In the genomic region with DNA sequence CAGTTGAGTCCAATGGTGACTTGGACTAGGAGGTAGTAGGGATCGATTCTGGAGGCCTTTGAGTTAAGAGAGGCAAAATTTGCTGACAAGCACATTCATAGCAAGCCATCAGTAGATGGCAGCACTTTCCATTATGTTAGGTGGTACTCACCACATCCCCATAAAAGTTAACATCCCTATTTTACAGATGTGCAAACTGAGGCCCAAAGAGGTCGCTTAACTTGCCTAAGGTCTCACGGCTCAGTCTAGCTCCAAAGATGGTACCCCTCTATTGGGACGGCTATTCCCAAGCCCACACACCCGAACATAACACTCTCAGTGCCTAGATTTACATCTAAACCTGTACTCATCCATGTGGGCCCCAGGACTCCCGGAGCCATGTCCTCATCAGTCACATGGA, we compare ENCODE assay signal across 8 cellular contexts. TPM values are rescaled to one million over a fixed set of nuclear protein-coding genes. Genes with fewer than 3 reads are reported as not detected.
DNase-seq lines count a peak whose midpoint lies in the region; ATAC-seq and TF ChIP-seq lines count a peak whose summit lies in the region.

No MANE protein-coding gene starts in this region.

- POLR2A ChIA-PET in HCT116 (lab: Charles Lee): no interaction called here

- no peaks in the 10 kb centered on the region for H3K27me3 Mint-ChIP-seq in Calu3 (ENCODE audit: unreplicated experiment)

- TF ChIP-seq RAD21 in HCT116 (IDR thresholded peaks at IDR 0.05; ENCODE audit: low read depth) (no peak; the same call in none of the 2 replicates), liver (IDR thresholded peaks at IDR 0.05) (peak; percentile 33 to 46)

- WGBS in liver: 77% methylated on average over 6 of the region's 6 CpGs
- 78 to 80% methylated on average over 6 of the region's 6 CpGs for WGBS in upper lobe of left lung, 2 donors
- 80 to 86% (median 82%) methylated on average over 6 of the region's 6 CpGs for WGBS in stomach, 5 donors

- no peaks in the 10 kb centered on the region for H3K9me2 ChIP-seq in HCT116 (ENCODE audit: insufficient read depth)

- H3K27ac ChIP-seq in HCT116 (ENCODE audit: low read depth, low read length) (no peak overlapping the region), liver (ENCODE audit: low read depth in 1 of 2, low read length in 2 of 2) (no peak overlapping the region), upper lobe of left lung (no peak overlapping the region), stomach (peak overlapping the region in 1 of 5 donors; percentile 26)

- no peak for TF ChIP-seq POLR2A in HCT116 (IDR thresholded peaks at IDR 0.05; ENCODE audit: borderline replicate concordance, extremely low read depth, insufficient read depth, insufficient read length)
- no peak for TF ChIP-seq POLR2A in upper lobe of left lung (IDR thresholded peaks at IDR 0.05)
- no peak for TF ChIP-seq POLR2A in stomach (IDR thresholded peaks at IDR 0.05)

- no peaks in the 10 kb centered on the region for H4K20me1 ChIP-seq in HCT116 (ENCODE audit: insufficient read depth)

- peak; percentile 47 for DNase-seq in Calu3
- DNase-seq in HCT116 (ENCODE audit: low read depth, low spot score): no peak
- DNase-seq in upper lobe of left lung: no peak
- no peak for DNase-seq in 8988T
- DNase-seq in stomach: no peak
- no peak for DNase-seq in left lobe of liver (ENCODE audit: low spot score)

- ATAC-seq in HCT116 (no peak), upper lobe of left lung (ENCODE audit: low FRiP score in 2 of 2) (no peak), left lobe of liver (no peak)

- H3K27me3 ChIP-seq in HCT116 (ENCODE audit: insufficient read depth, low read length) (no peaks in the 10 kb centered on the region), liver (ENCODE audit: control insufficient read depth in 4 of 4, insufficient read depth in 4 of 4, low read length in 3 of 4) (no peaks in the 10 kb centered on the region), upper lobe of left lung (no peaks in the 10 kb centered on the region), stomach (no peaks in the 10 kb centered on the region)

- BruUV-seq in Calu3 (replicated peaks; lab: Mats Ljungman, UMichigan) (no TSS peak), HCT116 (replicated peaks; lab: Mats Ljungman, UMichigan) (no TSS peak)

- H3K4me1 Mint-ChIP-seq in Calu3 (ENCODE audit: low read depth, unreplicated experiment): peaks cover 63% of the 10 kb centered on the region

- H3K27ac Mint-ChIP-seq in Calu3 (ENCODE audit: unreplicated experiment): peak overlapping the region; percentile 27

- H3K9ac ChIP-seq in HCT116 (ENCODE audit: low read length) (no peak overlapping the region), liver (ENCODE audit: low read depth in 1 of 2, low read length in 2 of 2) (no peak overlapping the region)

- peaks cover 61% of the 10 kb centered on the region for H3K36me3 Mint-ChIP-seq in Calu3 (ENCODE audit: insufficient read depth, unreplicated experiment)

- H3K36me3 ChIP-seq in HCT116 (ENCODE audit: control insufficient read depth in 1 of 2, insufficient read depth in 2 of 2, low read length in 2 of 2) (no peaks in the 10 kb centered on the region), liver (ENCODE audit: control insufficient read depth in 4 of 4, insufficient read depth in 3 of 4, low read depth in 1 of 4, low read length in 3 of 4) (no peaks in the 10 kb centered on the region), upper lobe of left lung (no peaks in the 10 kb centered on the region), stomach (no peaks in the 10 kb centered on the region)

- no peak for TF ChIP-seq EP300 in upper lobe of left lung (IDR thresholded peaks at IDR 0.05)
- TF ChIP-seq EP300 in stomach (IDR thresholded peaks at IDR 0.05): no peak

- H3K4me3 ChIP-seq in HCT116 (replicated peaks in 1 of 2; ENCODE audit: low read depth in 1 of 2, low read length in 2 of 2): no peak overlapping the region
- H3K4me3 ChIP-seq in WI38 (ENCODE audit: low read depth, low read length): no peak overlapping the region
- no peak overlapping the region for H3K4me3 ChIP-seq in liver (ENCODE audit: low read depth in 1 of 3, low read length in 3 of 3)
- no peak overlapping the region for H3K4me3 ChIP-seq in upper lobe of left lung
- no peak overlapping the region for H3K4me3 ChIP-seq in stomach

- no peaks in the 10 kb centered on the region for H3K79me2 ChIP-seq in HCT116 (ENCODE audit: insufficient read depth, low read length)

- CTCF ChIA-PET in Calu3 (lab: Charles Lee) (interaction anchor here (1.2 to 1.5 kb wide), 2 partner anchors 33 to 112 kb away, joined by 3 to 6 read pairs; no protein-coding TSS in a partner anchor), HCT116 (lab: Charles Lee) (interaction anchor here (1.0 kb wide), 1 partner anchor 21 kb away, joined by 5 read pairs; the partner anchor contains the start of gene FOSB)

- H2AFZ ChIP-seq in HCT116 (ENCODE audit: low read depth, low read length, poor library complexity, severe bottlenecking): no peak overlapping the region

- H3K9me3 Mint-ChIP-seq in Calu3 (ENCODE audit: low read depth, unreplicated experiment): no peaks in the 10 kb centered on the region

- TF ChIP-seq CTCF in Calu3 (IDR thresholded peaks at IDR 0.05; ENCODE audit: unreplicated experiment): peak; percentile 69
- peak; percentile 51 to 60 (median 52); a peak in 5 of 6 replicates for TF ChIP-seq CTCF in HCT116 (IDR thresholded peaks at IDR 0.05 in 2 of 3, conservative IDR thresholded peaks at IDR 0.05 in 1 of 3; ENCODE audit: borderline replicate concordance in 1 of 3, insufficient read depth in 1 of 3, low read depth in 2 of 3, low read length in 2 of 3)
- TF ChIP-seq CTCF in WI38 (IDR thresholded peaks at IDR 0.05; ENCODE audit: low read depth, low read length): peak; percentile 19; the same call in 1 of the 2 replicates
- no peak for TF ChIP-seq CTCF in liver (IDR thresholded peaks at IDR 0.05; ENCODE audit: low read depth, low read length, missing input control)
- TF ChIP-seq CTCF in upper lobe of left lung (IDR thresholded peaks at IDR 0.05): peak in 2 of 6 experiments; percentile 23 to 36
- TF ChIP-seq CTCF in stomach (IDR thresholded peaks at IDR 0.05): peak in 1 of 7 experiments; percentile 11

- RAD21 ChIA-PET in HCT116 (lab: Charles Lee; ENCODE audit: low non-redundant PET in 1 of 2, low total read pairs in 2 of 2, uncharacterized antibody in 2 of 2, unreplicated experiment in 2 of 2): no interaction called here

- intact Hi-C loops in Calu3 (cut with micrococcal nuclease; ENCODE audit: unreplicated experiment): no loop called here
- intact Hi-C loops in HCT116 (cut with micrococcal nuclease): no loop called here
- intact Hi-C loops in stomach (cut with DNase I; ENCODE audit: low total_unique reads): no loop called here

- no peak overlapping the region for H3K4me3 Mint-ChIP-seq in Calu3 (ENCODE audit: low read depth, unreplicated experiment)

- H3K4me1 ChIP-seq in HCT116 (ENCODE audit: control insufficient read depth in 1 of 2, insufficient read depth in 2 of 2, low read length in 2 of 2) (peaks cover 39 to 64% of the 10 kb centered on the region in 2 experiments), liver (ENCODE audit: control insufficient read depth in 4 of 4, insufficient read depth in 4 of 4, low read length in 3 of 4) (peaks cover 4 to 30% (median 11%) of the 10 kb centered on the region in 4 donors), upper lobe of left lung (peaks cover 30 to 54% (median 48%) of the 10 kb centered on the region in 4 donors), stomach (peaks cover 26 to 50% (median 38%) of the 10 kb centered on the region in 4 donors)

- H3K9me3 ChIP-seq in HCT116 (ENCODE audit: control insufficient read depth in 1 of 2, insufficient read depth in 1 of 2, low read depth in 1 of 2, low read length in 2 of 2): peaks cover 0 to under 1% of the 10 kb centered on the region in 2 experiments; a peak in 1 of 4 replicates
- H3K9me3 ChIP-seq in liver (ENCODE audit: control insufficient read depth in 4 of 4, low read length in 3 of 4): no peaks in the 10 kb centered on the region
- no peaks in the 10 kb centered on the region for H3K9me3 ChIP-seq in upper lobe of left lung
- H3K9me3 ChIP-seq in stomach: no peaks in the 10 kb centered on the region

- no peak overlapping the region for H3K4me2 ChIP-seq in HCT116 (ENCODE audit: low read length)

RNA-seq across cellular contexts. Expression of gene FOSB, which starts 21.5 kb away (rescaled TPM):
- total RNA-seq in Calu3 (2022) (18.7 and 23.8 TPM in 2 replicates), HCT116 (2021; ENCODE audit: unreplicated experiment) (12.6 TPM), liver (1 to 10 TPM in 1 of 2 donors, under 1 TPM in 1; 0.28 to 1.3 TPM), upper lobe of left lung (100 to 1,000 TPM in 2 of 6 donors, 10 to 100 TPM in 2, 1 to 10 TPM in 1, not detected in 1; 8.8 to 152 (median 94.9) TPM), stomach (10 to 100 TPM in 2 of 5 donors, 1 to 10 TPM in 3; 1.2 to 76.8 (median 5.5) TPM), left lobe of liver (0.35 TPM)
- polyA plus RNA-seq in HCT116 (2012): 84.7 and 216 TPM in 2 replicates
- polyA plus RNA-seq in liver (under 1 TPM; 0.18 to 0.51 TPM), stomach (10 to 100 TPM in 2 of 3 donors, 1 to 10 TPM in 1; 6.9 to 20.9 (median 11.1) TPM)

RNA-seq across cellular contexts. Expression of gene ERCC1, which starts 22.6 kb away (rescaled TPM):
- 55.7 and 58.9 TPM in 2 replicates for total RNA-seq in Calu3 (2022)
- 103 TPM for total RNA-seq in HCT116 (2021; ENCODE audit: unreplicated experiment)
- polyA plus RNA-seq in HCT116 (2012): 96.9 and 130 TPM in 2 replicates
- 10 to 100 TPM; 19.3 to 24.7 TPM for total RNA-seq in liver
- 10 to 100 TPM; 19.2 to 28.7 TPM for polyA plus RNA-seq in liver
- total RNA-seq in upper lobe of left lung: 100 to 1,000 TPM in 1 of 6 donors, 10 to 100 TPM in 5; 53.7 to 102 (median 76.2) TPM
- total RNA-seq in stomach: 10 to 100 TPM in 4 of 5 donors, 1 to 10 TPM in 1; 7.8 to 79.3 (median 36.9) TPM
- 10 to 100 TPM; 53.9 to 66.9 (median 54.6) TPM for polyA plus RNA-seq in stomach
- 25.8 TPM for total RNA-seq in left lobe of liver

RNA-seq across cellular contexts. Expression of gene POLR1G, which starts 39.9 kb away (rescaled TPM):
- total RNA-seq in Calu3 (2022) (22.5 and 25.8 TPM in 2 replicates), HCT116 (2021; ENCODE audit: unreplicated experiment) (30.5 TPM), liver (1 to 10 TPM; 1.9 TPM), upper lobe of left lung (1 to 10 TPM; 1.0 to 7.7 (median 5.8) TPM), stomach (1 to 10 TPM in 2 of 5 donors, under 1 TPM in 1, not detected in 2; 0.55 to 5.9 (median 2.2) TPM), left lobe of liver (2.2 TPM)
- 9.4 and 11.6 TPM in 2 replicates for polyA plus RNA-seq in HCT116 (2012)
- polyA plus RNA-seq in liver (1 to 10 TPM; 1.1 to 2.4 TPM), stomach (1 to 10 TPM; 1.8 to 7.2 (median 3.4) TPM)

RNA-seq across cellular contexts. Expression of gene PPP1R13L, which starts 41.4 kb away (rescaled TPM):
- total RNA-seq in Calu3 (2022) (98.4 and 135 TPM in 2 replicates), HCT116 (2021; ENCODE audit: unreplicated experiment) (89.1 TPM), liver (1 to 10 TPM in 1 of 2 donors, under 1 TPM in 1; 0.51 to 6.5 TPM), upper lobe of left lung (10 to 100 TPM; 27.8 to 76.2 (median 57.5) TPM), stomach (10 to 100 TPM in 3 of 5 donors, 1 to 10 TPM in 2; 2.4 to 44.9 (median 28.0) TPM), left lobe of liver (8.0 TPM)
- polyA plus RNA-seq in HCT116 (2012): 125 and 158 TPM in 2 replicates
- polyA plus RNA-seq in liver (1 to 10 TPM; 3.3 to 7.7 TPM), stomach (100 to 1,000 TPM in 1 of 3 donors, 10 to 100 TPM in 1, 1 to 10 TPM in 1; 9.2 to 120 (median 11.8) TPM)

RNA-seq across cellular contexts. Expression of gene RTN2, which starts 50.6 kb away (rescaled TPM):
- total RNA-seq in Calu3 (2022) (5.7 and 7.2 TPM in 2 replicates), HCT116 (2021; ENCODE audit: unreplicated experiment) (21.7 TPM), liver (1 to 10 TPM; 1.0 to 1.6 TPM), upper lobe of left lung (10 to 100 TPM in 3 of 6 donors, 1 to 10 TPM in 3; 5.2 to 17.8 (median 11.1) TPM), stomach (10 to 100 TPM in 2 of 5 donors, 1 to 10 TPM in 2, not detected in 1; 2.0 to 37.3 (median 10.6) TPM), left lobe of liver (3.0 TPM)
- 30.2 and 32.4 TPM in 2 replicates for polyA plus RNA-seq in HCT116 (2012)
- polyA plus RNA-seq in liver (1 to 10 TPM; 1.3 to 3.5 TPM), stomach (1 to 10 TPM; 4.7 to 9.3 (median 7.9) TPM)
